Comparison of ENCODE assay signal across 8 cellular contexts in the genomic region with DNA sequence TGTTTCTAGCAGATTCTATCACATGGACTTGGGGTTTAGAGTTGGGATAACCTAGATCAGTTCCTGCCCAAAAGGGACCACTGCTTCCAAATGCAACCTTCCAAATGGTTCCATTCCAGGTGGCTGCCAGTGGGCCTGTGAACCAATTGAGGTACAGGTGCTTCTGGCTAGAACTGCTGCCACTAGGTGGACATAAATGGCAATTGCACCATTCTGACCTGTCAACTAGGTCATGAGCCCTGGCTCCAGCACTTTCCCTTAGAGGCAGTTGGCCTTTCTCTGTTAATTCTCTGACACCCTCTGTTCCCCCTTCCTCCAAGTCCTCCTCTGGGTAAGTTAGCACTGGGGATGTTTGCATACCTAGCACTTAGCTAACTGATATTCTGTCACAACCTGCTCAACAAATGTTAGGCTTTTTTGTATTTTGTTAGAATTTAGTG. TPM values are rescaled to one million over a fixed set of nuclear protein-coding genes. Genes with fewer than 3 reads are reported as not detected.
DNase-seq lines count a peak whose midpoint lies in the region; ATAC-seq lines count a peak whose summit lies in the region.

No MANE protein-coding gene starts in this region.

- peaks cover 4% of the 10 kb centered on the region for H3K4me1 ChIP-seq in CD4-positive, CD25-positive, alpha-beta regulatory T cell (ENCODE audit: control insufficient read depth, insufficient read depth, low read length, poor library complexity, severe bottlenecking)

- peaks cover 0 to 14% (median 2%) of the 10 kb centered on the region in 4 donors for H3K4me1 Mint-ChIP-seq in CD4-positive, CD25-positive, alpha-beta regulatory T cell
- H3K4me1 Mint-ChIP-seq in activated naive CD4-positive, alpha-beta T cell treated with anti-CD3 and anti-CD28 coated beads, Interleukin-2, amount 10 ng/mL, durations not matched to agents 7 days and 5 days: peaks cover 9% of the 10 kb centered on the region

- H3K4me3 Mint-ChIP-seq in CD4-positive, CD25-positive, alpha-beta regulatory T cell: no peak overlapping the region
- no peak overlapping the region for H3K4me3 Mint-ChIP-seq in activated naive CD4-positive, alpha-beta T cell treated with anti-CD3 and anti-CD28 coated beads, Interleukin-2, amount 10 ng/mL, durations not matched to agents 7 days and 5 days

- CTCF ChIA-PET in activated naive CD4-positive, alpha-beta T cell treated with anti-CD3 and anti-CD28 coated beads, Interleukin-2, amount 10 ng/mL, durations not matched to agents 7 days and 5 days (lab: Charles Lee): interaction anchor here (0.6 to 5.3 kb wide), 9 partner anchors 9 to 281 kb away, joined by 3 to 56 read pairs (median 4); a partner anchor contains a TSS

- no peaks in the 10 kb centered on the region for H3K9me3 ChIP-seq in CD4-positive, CD25-positive, alpha-beta regulatory T cell (ENCODE audit: control insufficient read depth in 2 of 2, low read length in 2 of 2)

- no peaks in the 10 kb centered on the region for H3K36me3 Mint-ChIP-seq in CD4-positive, CD25-positive, alpha-beta regulatory T cell
- no peaks in the 10 kb centered on the region for H3K36me3 Mint-ChIP-seq in activated naive CD4-positive, alpha-beta T cell treated with anti-CD3 and anti-CD28 coated beads, Interleukin-2, amount 10 ng/mL, durations not matched to agents 7 days and 5 days

- in situ Hi-C loops in SK-MEL-5 (cut with HindIII; ENCODE audit: low pct_unique_long_range_greater_than_20kb, low sequenced_read_pairs): no loop called here

- no peak overlapping the region for H3K4me3 ChIP-seq in CD4-positive, CD25-positive, alpha-beta regulatory T cell (ENCODE audit: low read depth, low read length)
- H3K4me3 ChIP-seq in Jurkat, Clone E6-1 (ENCODE audit: low read length): no peak overlapping the region

- ATAC-seq in CD4-positive, CD25-positive, alpha-beta regulatory T cell (ENCODE audit: low read depth in 2 of 2): peak; percentile 77 to 80
- peak; percentile 64 for ATAC-seq in GM19397 (IDR thresholded peaks at IDR 0.05; ENCODE audit: unreplicated experiment)
- ATAC-seq in GM19328 (IDR thresholded peaks at IDR 0.05; ENCODE audit: unreplicated experiment): no peak

- peak; percentile 40 to 77 (median 66) for DNase-seq in CD4-positive, CD25-positive, alpha-beta regulatory T cell
- peak; percentile 75 for DNase-seq in Jurkat, Clone E6-1 (ENCODE audit: low read depth, low spot score)
- DNase-seq in SK-MEL-5 (ENCODE audit: low read depth, low spot score): peak; percentile 72
- peak; percentile 74 for DNase-seq in activated naive CD4-positive, alpha-beta T cell treated with anti-CD3 and anti-CD28 coated beads, Interleukin-2, amount 10 ng/mL, durations not matched to agents 7 days and 5 days
- peak; percentile 18 for DNase-seq in iris pigment epithelial cell (ENCODE audit: low read depth)
- DNase-seq in stimulated activated CD4-positive, alpha-beta T cell treated with anti-CD3 and anti-CD28 coated beads, TNF-alpha, amount 100 ng/mL, for 48 hours (ENCODE audit: low read depth in 3 of 3): peak; percentile 17 to 32 (median 19)

- peaks cover 3% of the 10 kb centered on the region for H3K27me3 Mint-ChIP-seq in CD4-positive, CD25-positive, alpha-beta regulatory T cell
- peaks cover 14% of the 10 kb centered on the region for H3K27me3 Mint-ChIP-seq in activated naive CD4-positive, alpha-beta T cell treated with anti-CD3 and anti-CD28 coated beads, Interleukin-2, amount 10 ng/mL, durations not matched to agents 7 days and 5 days

- no peak overlapping the region for H3K27ac ChIP-seq in CD4-positive, CD25-positive, alpha-beta regulatory T cell (ENCODE audit: insufficient read depth, low read length, poor library complexity, severe bottlenecking)

- H3K27me3 ChIP-seq in CD4-positive, CD25-positive, alpha-beta regulatory T cell (ENCODE audit: control insufficient read depth, insufficient read depth, low read length): no peaks in the 10 kb centered on the region

- peaks cover 0 to 4% (median 0%) of the 10 kb centered on the region in 7 donors for H3K9me3 Mint-ChIP-seq in CD4-positive, CD25-positive, alpha-beta regulatory T cell
- peaks cover 6% of the 10 kb centered on the region for H3K9me3 Mint-ChIP-seq in activated naive CD4-positive, alpha-beta T cell treated with anti-CD3 and anti-CD28 coated beads, Interleukin-2, amount 10 ng/mL, durations not matched to agents 7 days and 5 days

- H3K36me3 ChIP-seq in CD4-positive, CD25-positive, alpha-beta regulatory T cell (ENCODE audit: control insufficient read depth, insufficient read depth, low read length): no peaks in the 10 kb centered on the region

- peak overlapping the region in 2 of 3 donors; percentile 29 to 65 for H3K27ac Mint-ChIP-seq in CD4-positive, CD25-positive, alpha-beta regulatory T cell
- H3K27ac Mint-ChIP-seq in activated naive CD4-positive, alpha-beta T cell treated with anti-CD3 and anti-CD28 coated beads, Interleukin-2, amount 10 ng/mL, durations not matched to agents 7 days and 5 days: no peak overlapping the region

RNA-seq across cellular contexts. Expression of a gene that starts 16.6 kb away (rescaled TPM):
- 3.6 TPM for total RNA-seq in CD4-positive, CD25-positive, alpha-beta regulatory T cell
- polyA plus RNA-seq in CD4-positive, CD25-positive, alpha-beta regulatory T cell: 1 to 10 TPM; 1.7 to 7.0 (median 4.7) TPM
- 1.1 TPM for polyA plus RNA-seq in Jurkat, Clone E6-1 (2012; ENCODE audit: insufficient read depth, insufficient read length)
- total RNA-seq in SK-MEL-5 (2014; rRNA removed; shearing (Covaris generic)): not detected in 2 replicates
- not detected in 2 replicates for polyA plus RNA-seq in SK-MEL-5 (2015; cell fraction: cytosol; rRNA removed)
- polyA plus RNA-seq in SK-MEL-5 (2015; cell fraction: nucleus; rRNA removed): not detected in 2 replicates

RNA-seq across cellular contexts. Expression of a gene that starts 28.6 kb away (rescaled TPM):
- 188 TPM for total RNA-seq in CD4-positive, CD25-positive, alpha-beta regulatory T cell
- polyA plus RNA-seq in CD4-positive, CD25-positive, alpha-beta regulatory T cell: 100 to 1,000 TPM in 1 of 4 donors, 10 to 100 TPM in 3; 83.6 to 101 (median 89.6) TPM
- polyA plus RNA-seq in Jurkat, Clone E6-1 (2012; ENCODE audit: insufficient read depth, insufficient read length): 656 TPM
- total RNA-seq in SK-MEL-5 (2014; rRNA removed; shearing (Covaris generic)): 13.6 and 14.4 TPM in 2 replicates
- polyA plus RNA-seq in SK-MEL-5 (2015; cell fraction: cytosol; rRNA removed): 124 and 130 TPM in 2 replicates
- polyA plus RNA-seq in SK-MEL-5 (2015; cell fraction: nucleus; rRNA removed): 25.6 and 30.5 TPM in 2 replicates

RNA-seq across cellular contexts. Expression of a gene that starts 32.3 kb away (rescaled TPM):
- 47.1 TPM for total RNA-seq in CD4-positive, CD25-positive, alpha-beta regulatory T cell
- 10 to 100 TPM; 20.7 to 28.9 (median 26.3) TPM for polyA plus RNA-seq in CD4-positive, CD25-positive, alpha-beta regulatory T cell
- 7.8 TPM for polyA plus RNA-seq in Jurkat, Clone E6-1 (2012; ENCODE audit: insufficient read depth, insufficient read length)
- total RNA-seq in SK-MEL-5 (2014; rRNA removed; shearing (Covaris generic)): 28.6 and 32.6 TPM in 2 replicates
- polyA plus RNA-seq in SK-MEL-5 (2015; cell fraction: cytosol; rRNA removed): 12.8 and 14.8 TPM in 2 replicates
- 26.4 and 40.7 TPM in 2 replicates for polyA plus RNA-seq in SK-MEL-5 (2015; cell fraction: nucleus; rRNA removed)

Comparison
In these comparisons a context has a peak if more than half of its experiments do, and no peak if none do; other contexts are left out.
1. DNase-seq: peak in every context shown above with its lines; median percentile 75 in Jurkat, Clone E6-1; 74 in activated naive CD4-positive, alpha-beta T cell treated with anti-CD3 and anti-CD28 coated beads, Interleukin-2, amount 10 ng/mL, durations not matched to agents 7 days and 5 days; 72 in SK-MEL-5; 66 in CD4-positive, CD25-positive, alpha-beta regulatory T cell; 19 in stimulated activated CD4-positive, alpha-beta T cell treated with anti-CD3 and anti-CD28 coated beads, TNF-alpha, amount 100 ng/mL, for 48 hours; 18 in iris pigment epithelial cell.
2. RNA of a gene that starts 28.6 kb away (total RNA-seq): 188 TPM in CD4-positive, CD25-positive, alpha-beta regulatory T cell (single experiment); 13.6 to 14.4 TPM in SK-MEL-5; every median in the first group is over 10 times any median in the second.